Comparison of ENCODE assay signal across 1 cellular context in the genomic region with DNA sequence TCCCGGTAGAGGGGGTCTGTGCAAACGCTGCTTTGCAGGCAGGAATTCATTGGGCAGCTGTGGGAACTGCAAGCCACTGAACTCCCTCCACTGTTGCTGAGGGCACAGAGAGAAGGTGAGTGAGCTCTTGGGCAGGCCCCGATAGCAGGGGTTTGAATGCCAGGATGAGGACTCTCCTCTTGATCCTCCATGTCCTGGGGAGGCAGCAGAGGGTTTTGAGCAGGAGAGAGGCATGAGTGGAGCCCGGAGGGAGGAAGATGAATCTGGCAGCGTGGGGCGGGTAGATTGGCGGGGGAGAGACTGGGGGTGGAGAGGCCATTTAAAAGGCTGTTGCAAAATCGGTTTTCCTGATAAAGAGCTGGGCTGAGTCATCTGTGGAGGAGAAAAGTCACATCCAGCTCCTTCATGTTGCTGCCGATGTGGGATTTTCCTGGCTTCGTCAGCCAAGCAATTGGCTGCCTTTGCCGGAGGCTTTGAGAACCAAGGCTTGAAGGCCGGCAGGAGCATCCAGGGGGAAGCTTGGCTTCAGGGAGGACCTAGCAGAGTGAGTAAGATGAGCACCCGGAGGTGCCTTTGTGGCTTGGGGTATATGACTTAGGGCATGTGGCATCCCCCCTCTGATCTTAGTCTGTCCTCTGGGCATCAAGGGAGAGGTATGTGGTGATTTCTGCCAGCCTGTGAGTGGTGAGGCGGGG.
TF ChIP-seq lines count a peak whose summit lies in the region.

A gene with protein sequence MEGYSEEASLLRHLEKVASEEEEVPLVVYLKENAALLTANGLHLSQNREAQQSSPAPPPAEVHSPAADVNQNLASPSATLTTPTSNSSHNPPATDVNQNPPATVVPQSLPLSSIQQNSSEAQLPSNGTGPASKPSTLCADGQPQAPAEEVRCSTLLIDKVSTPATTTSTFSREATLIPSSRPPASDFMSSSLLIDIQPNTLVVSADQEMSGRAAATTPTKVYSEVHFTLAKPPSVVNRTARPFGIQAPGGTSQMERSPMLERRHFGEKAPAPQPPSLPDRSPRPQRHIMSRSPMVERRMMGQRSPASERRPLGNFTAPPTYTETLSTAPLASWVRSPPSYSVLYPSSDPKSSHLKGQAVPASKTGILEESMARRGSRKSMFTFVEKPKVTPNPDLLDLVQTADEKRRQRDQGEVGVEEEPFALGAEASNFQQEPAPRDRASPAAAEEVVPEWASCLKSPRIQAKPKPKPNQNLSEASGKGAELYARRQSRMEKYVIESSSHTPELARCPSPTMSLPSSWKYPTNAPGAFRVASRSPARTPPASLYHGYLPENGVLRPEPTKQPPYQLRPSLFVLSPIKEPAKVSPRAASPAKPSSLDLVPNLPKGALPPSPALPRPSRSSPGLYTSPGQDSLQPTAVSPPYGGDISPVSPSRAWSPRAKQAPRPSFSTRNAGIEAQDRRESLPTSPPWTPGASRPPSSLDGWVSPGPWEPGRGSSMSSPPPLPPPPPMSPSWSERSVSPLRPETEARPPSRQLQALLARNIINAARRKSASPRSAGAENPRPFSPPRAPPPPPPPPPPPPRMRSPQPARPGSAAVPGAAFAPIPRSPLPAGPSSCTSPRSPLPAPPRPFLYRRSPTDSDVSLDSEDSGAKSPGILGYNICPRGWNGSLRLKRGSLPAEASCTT (plus strand): TSS at position 350 of the 695 bp plus-strand sequence. CDS start 7,616 bp downstream, outside the sequence.

TF ChIP-seq in HEK293, 187 proteins besides CTCF, POLR2A, EP300 and RAD21 (continued from another document and continues in another):
- TF ChIP-seq ZNF449 (tag by site-specific recombination; IDR thresholded peaks at IDR 0.05) (no peak), ZNF623 (tag by site-specific recombination; IDR thresholded peaks at IDR 0.05) (no peak), ZNF830 (tag by site-specific recombination; IDR thresholded peaks at IDR 0.05; ENCODE audit: low read depth) (no peak), ZNF426 (tag by site-specific recombination; IDR thresholded peaks at IDR 0.05) (no peak), ZNF704 (tag by site-specific recombination; IDR thresholded peaks at IDR 0.05) (no peak), PRDM4 (tag by site-specific recombination; IDR thresholded peaks at IDR 0.05) (no peak), ZNF23 (tag by site-specific recombination; IDR thresholded peaks at IDR 0.05; ENCODE audit: borderline replicate concordance) (no peak), ZNF16 (tag by site-specific recombination; IDR thresholded peaks at IDR 0.05; ENCODE audit: low read depth) (no peak), ZNF560 (tag by site-specific recombination; IDR thresholded peaks at IDR 0.05; ENCODE audit: borderline replicate concordance) (no peak), GLIS2 (tag by site-specific recombination; IDR thresholded peaks at IDR 0.05) (peak; percentile 81), ZNF548 (tag by site-specific recombination; IDR thresholded peaks at IDR 0.05) (no peak), OVOL3 (tag by site-specific recombination; IDR thresholded peaks at IDR 0.05) (no peak), ZNF211 (tag by site-specific recombination; IDR thresholded peaks at IDR 0.05; ENCODE audit: low read depth) (no peak), WT1 (tag by site-specific recombination; IDR thresholded peaks at IDR 0.05) (peak; percentile 45), SALL2 (tag by site-specific recombination; IDR thresholded peaks at IDR 0.05; ENCODE audit: borderline replicate concordance) (no peak), ZNF274 (IDR thresholded peaks at IDR 0.05; ENCODE audit: low read length) (no peak), ZNF274 (tag by site-specific recombination; IDR thresholded peaks at IDR 0.05; ENCODE audit: borderline replicate concordance) (no peak), ZNF169 (tag by site-specific recombination; IDR thresholded peaks at IDR 0.05) (no peak), PRDM2 (tag by site-specific recombination; IDR thresholded peaks at IDR 0.05; ENCODE audit: borderline replicate concordance) (no peak), KLF7 (tag by site-specific recombination; IDR thresholded peaks at IDR 0.05; ENCODE audit: borderline replicate concordance) (no peak), ZNF350 (tag by site-specific recombination; IDR thresholded peaks at IDR 0.05) (no peak), ZBTB10 (tag by site-specific recombination; IDR thresholded peaks at IDR 0.05) (no peak), ZNF10 (tag by site-specific recombination; IDR thresholded peaks at IDR 0.05) (no peak; the same call in 1 of the 2 replicates), ZNF184 (tag by site-specific recombination; IDR thresholded peaks at IDR 0.05) (no peak), ZNF239 (tag by site-specific recombination; IDR thresholded peaks at IDR 0.05) (no peak)
- TF ChIP-seq, protein P1, sequence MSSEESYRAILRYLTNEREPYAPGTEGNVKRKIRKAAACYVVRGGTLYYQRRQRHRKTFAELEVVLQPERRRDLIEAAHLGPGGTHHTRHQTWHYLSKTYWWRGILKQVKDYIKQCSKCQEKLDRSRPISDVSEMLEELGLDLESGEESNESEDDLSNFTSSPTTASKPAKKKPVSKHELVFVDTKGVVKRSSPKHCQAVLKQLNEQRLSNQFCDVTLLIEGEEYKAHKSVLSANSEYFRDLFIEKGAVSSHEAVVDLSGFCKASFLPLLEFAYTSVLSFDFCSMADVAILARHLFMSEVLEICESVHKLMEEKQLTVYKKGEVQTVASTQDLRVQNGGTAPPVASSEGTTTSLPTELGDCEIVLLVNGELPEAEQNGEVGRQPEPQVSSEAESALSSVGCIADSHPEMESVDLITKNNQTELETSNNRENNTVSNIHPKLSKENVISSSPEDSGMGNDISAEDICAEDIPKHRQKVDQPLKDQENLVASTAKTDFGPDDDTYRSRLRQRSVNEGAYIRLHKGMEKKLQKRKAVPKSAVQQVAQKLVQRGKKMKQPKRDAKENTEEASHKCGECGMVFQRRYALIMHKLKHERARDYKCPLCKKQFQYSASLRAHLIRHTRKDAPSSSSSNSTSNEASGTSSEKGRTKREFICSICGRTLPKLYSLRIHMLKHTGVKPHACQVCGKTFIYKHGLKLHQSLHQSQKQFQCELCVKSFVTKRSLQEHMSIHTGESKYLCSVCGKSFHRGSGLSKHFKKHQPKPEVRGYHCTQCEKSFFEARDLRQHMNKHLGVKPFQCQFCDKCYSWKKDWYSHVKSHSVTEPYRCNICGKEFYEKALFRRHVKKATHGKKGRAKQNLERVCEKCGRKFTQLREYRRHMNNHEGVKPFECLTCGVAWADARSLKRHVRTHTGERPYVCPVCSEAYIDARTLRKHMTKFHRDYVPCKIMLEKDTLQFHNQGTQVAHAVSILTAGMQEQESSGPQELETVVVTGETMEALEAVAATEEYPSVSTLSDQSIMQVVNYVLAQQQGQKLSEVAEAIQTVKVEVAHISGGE (tag by site-specific recombination; conservative IDR thresholded peaks at IDR 0.05; ENCODE audit: low read depth) = no peak
- TF ChIP-seq, protein P2, sequence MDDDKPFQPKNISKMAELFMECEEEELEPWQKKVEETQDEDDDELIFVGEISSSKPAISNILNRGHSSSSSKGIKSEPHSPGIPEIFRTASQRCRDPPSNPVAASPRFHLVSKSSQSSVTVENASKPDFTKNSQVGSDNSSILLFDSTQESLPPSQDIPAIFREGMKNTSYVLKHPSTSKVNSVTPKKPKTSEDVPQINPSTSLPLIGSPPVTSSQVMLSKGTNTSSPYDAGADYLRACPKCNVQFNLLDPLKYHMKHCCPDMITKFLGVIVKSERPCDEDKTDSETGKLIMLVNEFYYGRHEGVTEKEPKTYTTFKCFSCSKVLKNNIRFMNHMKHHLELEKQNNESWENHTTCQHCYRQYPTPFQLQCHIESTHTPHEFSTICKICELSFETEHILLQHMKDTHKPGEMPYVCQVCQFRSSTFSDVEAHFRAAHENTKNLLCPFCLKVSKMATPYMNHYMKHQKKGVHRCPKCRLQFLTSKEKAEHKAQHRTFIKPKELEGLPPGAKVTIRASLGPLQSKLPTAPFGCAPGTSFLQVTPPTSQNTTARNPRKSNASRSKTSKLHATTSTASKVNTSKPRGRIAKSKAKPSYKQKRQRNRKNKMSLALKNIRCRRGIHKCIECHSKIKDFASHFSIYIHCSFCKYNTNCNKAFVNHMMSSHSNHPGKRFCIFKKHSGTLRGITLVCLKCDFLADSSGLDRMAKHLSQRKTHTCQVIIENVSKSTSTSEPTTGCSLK (tag by site-specific recombination; IDR thresholded peaks at IDR 0.05) = no peak
